Comparison of ENCODE assay signal across 18 cellular contexts in genomic region chr1:205656236-205656635, GRCh38. TPM values are rescaled to one million over a fixed set of nuclear protein-coding genes. Genes with fewer than 3 reads are reported as not detected.
DNase-seq lines count a peak whose midpoint lies in the region; TF ChIP-seq lines count a peak whose summit lies in the region.
"Had no signal": no experiment of that assay in that cellular context is flagged by ENCODE, and none has a peak within 500 bp of the region (broad histone marks: within the 10 kb centered on the region; RNA-seq: fewer than 3 reads in every experiment).

No MANE protein-coding gene starts in this region.

- CTCF ChIA-PET in activated naive CD4-positive, alpha-beta T cell treated with anti-CD3 and anti-CD28 coated beads, Interleukin-2, amount 10 ng/mL, durations not matched to agents 7 days and 5 days (lab: Charles Lee), result interaction anchor here (0.7 to 9.0 kb wide), 20 partner anchors 13 to 355 kb away, joined by 3 to 337 read pairs (median 6); partner anchors contain the start of genes ELK4 and RAB29

- no peaks in the 10 kb centered on the region for H3K9me3 Mint-ChIP-seq in chondrocyte (ENCODE audit: low read depth)
- no peaks in the 10 kb centered on the region for H3K9me3 Mint-ChIP-seq in activated naive CD4-positive, alpha-beta T cell treated with anti-CD3 and anti-CD28 coated beads, Interleukin-2, amount 10 ng/mL, durations not matched to agents 7 days and 5 days
- H3K9me3 Mint-ChIP-seq: type B pancreatic cell had no signal

- DNase-seq in DMS79 treated with DMSO at 0.1 percent for 48 hours (lab: John Stamatoyannopoulos, UW) (peak; percentile 24), DMS79 (lab: John Stamatoyannopoulos, UW) (no peak), LHCN-M2 (ENCODE audit: low read depth) (peak; percentile 58), chondrocyte (ENCODE audit: low spot score) (peak; percentile 14), osteoblast (ENCODE audit: insufficient read length, low spot score, missing footprints) (peak; percentile 65), NAMALWA (ENCODE audit: low spot score) (no peak), SKM-1 (lab: John Stamatoyannopoulos, UW; ENCODE audit: unreplicated experiment) (no peak)
- DNase-seq in activated naive CD4-positive, alpha-beta T cell treated with anti-CD3 and anti-CD28 coated beads, Interleukin-2, amount 10 ng/mL, durations not matched to agents 7 days and 5 days, result no peak
- DNase-seq: 8988T; BE2C; central memory CD4-positive, alpha-beta T cell; H7; heart right ventricle; SK-N-SH had no signal

- H3K9me3 ChIP-seq in osteoblast (ENCODE audit: low read depth, low read length), result no peaks in the 10 kb centered on the region
- H3K9me3 ChIP-seq: BE2C, heart right ventricle, neutrophil, SK-N-SH had no signal

- H3K36me3 ChIP-seq in osteoblast (ENCODE audit: insufficient read depth, low read length), result no peaks in the 10 kb centered on the region
- H3K36me3 ChIP-seq: BE2C, heart right ventricle, neutrophil had no signal

- H3K36me3 Mint-ChIP-seq in chondrocyte (ENCODE audit: low read depth), result no peaks in the 10 kb centered on the region
- H3K36me3 Mint-ChIP-seq in activated naive CD4-positive, alpha-beta T cell treated with anti-CD3 and anti-CD28 coated beads, Interleukin-2, amount 10 ng/mL, durations not matched to agents 7 days and 5 days, result no peaks in the 10 kb centered on the region
- H3K36me3 Mint-ChIP-seq: activated naive CD8-positive, alpha-beta T cell; type B pancreatic cell; WTC11 had no signal

- no peaks in the 10 kb centered on the region for H4K20me1 ChIP-seq in osteoblast (ENCODE audit: insufficient read depth, low read length)

- H3K79me2 ChIP-seq in osteoblast (ENCODE audit: insufficient read depth, low read length), result no peaks in the 10 kb centered on the region

- no peak overlapping the region for H3K27ac Mint-ChIP-seq in chondrocyte (ENCODE audit: unreplicated experiment)
- no peak overlapping the region for H3K27ac Mint-ChIP-seq in activated naive CD4-positive, alpha-beta T cell treated with anti-CD3 and anti-CD28 coated beads, Interleukin-2, amount 10 ng/mL, durations not matched to agents 7 days and 5 days
- H3K27ac Mint-ChIP-seq: activated naive CD8-positive, alpha-beta T cell; type B pancreatic cell; WTC11 had no signal

- H2AFZ ChIP-seq in osteoblast (ENCODE audit: low read length), result no peak overlapping the region

- no peaks in the 10 kb centered on the region for H3K27me3 Mint-ChIP-seq in chondrocyte (ENCODE audit: low read depth)
- H3K27me3 Mint-ChIP-seq in activated naive CD4-positive, alpha-beta T cell treated with anti-CD3 and anti-CD28 coated beads, Interleukin-2, amount 10 ng/mL, durations not matched to agents 7 days and 5 days, result peaks cover 29% of the 10 kb centered on the region
- H3K27me3 Mint-ChIP-seq: activated naive CD8-positive, alpha-beta T cell; type B pancreatic cell had no signal

- no peak for TF ChIP-seq CTCF in chondrocyte (IDR thresholded peaks at IDR 0.05)
- no peak for TF ChIP-seq CTCF in osteoblast (IDR thresholded peaks at IDR 0.05; ENCODE audit: extremely low read depth, low read depth, low read length)

- no peak overlapping the region for H3K4me3 Mint-ChIP-seq in chondrocyte (ENCODE audit: unreplicated experiment)
- no peak overlapping the region for H3K4me3 Mint-ChIP-seq in activated naive CD4-positive, alpha-beta T cell treated with anti-CD3 and anti-CD28 coated beads, Interleukin-2, amount 10 ng/mL, durations not matched to agents 7 days and 5 days
- H3K4me3 Mint-ChIP-seq: activated naive CD8-positive, alpha-beta T cell; type B pancreatic cell; WTC11 had no signal

- H3K4me1 Mint-ChIP-seq in chondrocyte (ENCODE audit: low read depth), result peaks cover 6% of the 10 kb centered on the region
- H3K4me1 Mint-ChIP-seq in activated naive CD4-positive, alpha-beta T cell treated with anti-CD3 and anti-CD28 coated beads, Interleukin-2, amount 10 ng/mL, durations not matched to agents 7 days and 5 days, result no peaks in the 10 kb centered on the region

- H3K27me3 ChIP-seq in osteoblast (ENCODE audit: insufficient read depth, low read length), result no peaks in the 10 kb centered on the region
- H3K27me3 ChIP-seq: heart right ventricle had no signal

- H3K27ac ChIP-seq in osteoblast (ENCODE audit: low read depth, low read length), result no peak overlapping the region
- H3K27ac ChIP-seq: heart right ventricle, neutrophil had no signal

- no peak overlapping the region for H3K4me3 ChIP-seq in osteoblast (ENCODE audit: insufficient read depth, low read length)
- H3K4me3 ChIP-seq: heart right ventricle had no signal

- H3K4me1 ChIP-seq in osteoblast (ENCODE audit: insufficient read depth, low read length), result no peaks in the 10 kb centered on the region
- H3K4me1 ChIP-seq: BE2C had no signal

- no peak overlapping the region for H3K4me2 ChIP-seq in osteoblast (ENCODE audit: insufficient read depth, low read length)
- H3K4me2 ChIP-seq: SK-N-SH had no signal

RNA-seq across cellular contexts. Expression of gene SLC45A3, which starts 24.1 kb away (rescaled TPM):
- total RNA-seq in LHCN-M2 (2014; rRNA removed), result 4.1 and 5.6 TPM in 2 replicates
- 1.3 TPM for polyA plus RNA-seq in LHCN-M2 (2012)
- 1.6 to 2.9 TPM (median 2.9 TPM) in 3 replicates for total RNA-seq in chondrocyte
- total RNA-seq in osteoblast, result 1.1 and 1.5 TPM in 2 replicates

RNA-seq across cellular contexts. Expression of gene ELK4, which starts 24.4 kb away (rescaled TPM):
- 10.5 and 13.3 TPM in 2 replicates for total RNA-seq in LHCN-M2 (2014; rRNA removed)
- polyA plus RNA-seq in LHCN-M2 (2012), result 3.0 TPM
- 33.0 to 37.2 TPM (median 35.6 TPM) in 3 replicates for total RNA-seq in chondrocyte
- 27.1 and 30.4 TPM in 2 replicates for total RNA-seq in osteoblast

Comparison
In these comparisons a context has a peak if more than half of its experiments do, and no peak if none do; other contexts are left out.
1. DNase-seq: peak in DMS79 treated with DMSO at 0.1 percent for 48 hours (single experiment), LHCN-M2 (single experiment), chondrocyte (single experiment) and osteoblast (single experiment); none in DMS79 (single experiment), NAMALWA (single experiment), SKM-1 (single experiment) and activated naive CD4-positive, alpha-beta T cell treated with anti-CD3 and anti-CD28 coated beads, Interleukin-2, amount 10 ng/mL, durations not matched to agents 7 days and 5 days (single experiment).